22 cellular contexts compared by ENCODE assay signal in genomic region chr5:1961304-1961946, GRCh38.
"Had no signal": no experiment of that assay in that cellular context is flagged by ENCODE, and none has a peak within 500 bp of the region (broad histone marks: within the 10 kb centered on the region; RNA-seq: fewer than 3 reads in every experiment).

No MANE protein-coding gene starts in this region.

- H3K27me3 ChIP-seq: neural progenitor cell, ovary, upper lobe of right lung had no signal

- H3K27ac Mint-ChIP-seq: activated CD8-positive, alpha-beta T cell treated with anti-CD3 and anti-CD28 coated beads, Interleukin-2, amount 10 ng/mL, durations not matched to agents 7 days and 5 days; activated naive CD4-positive, alpha-beta T cell treated with anti-CD3 and anti-CD28 coated beads, Interleukin-2, amount 50 U/mL, for 24 hours; activated T-helper 1 cell treated with anti-CD3 and anti-CD28 coated beads, Interleukin-12 subunit alpha, Interleukin-12 subunit beta, Interleukin-2, Interleukin-4 antibody, amounts not matched to agents 30 ng/mL and 10 ng/mL and 1 ng/mL, durations not matched to agents 14 hours and 24 hours and 36 hours; mesothelial cell of epicardium; naive thymus-derived CD8-positive, alpha-beta T cell; neural progenitor cell; T-cell; T-helper 2 cell treated with Interferon-gamma antibody and Interleukin-4, amounts not matched to agents 5 μg/mL and 100 μg/mL, for 36 hours had no signal

- H3K9me3 ChIP-seq: ovary, prostate gland, upper lobe of right lung had no signal

- H3K4me3 Mint-ChIP-seq: activated CD8-positive, alpha-beta T cell treated with anti-CD3 and anti-CD28 coated beads, Interleukin-2, amount 10 ng/mL, durations not matched to agents 7 days and 5 days; activated naive CD4-positive, alpha-beta T cell treated with anti-CD3 and anti-CD28 coated beads, Interleukin-2, amount 50 U/mL, for 24 hours; activated T-helper 1 cell treated with anti-CD3 and anti-CD28 coated beads, Interleukin-12 subunit alpha, Interleukin-12 subunit beta, Interleukin-2, Interleukin-4 antibody, amounts not matched to agents 30 ng/mL and 10 ng/mL and 1 ng/mL, durations not matched to agents 14 hours and 24 hours and 36 hours; brain; mesothelial cell of epicardium; naive thymus-derived CD8-positive, alpha-beta T cell; neural progenitor cell; T-cell; T-helper 2 cell treated with Interferon-gamma antibody and Interleukin-4, amounts not matched to agents 5 μg/mL and 100 μg/mL, for 36 hours had no signal

- DNase-seq: activated CD4-positive, alpha-beta T cell treated with anti-CD3 and anti-CD28 coated beads, Interleukin-2, amount 50 U/mL, for 1 hour; activated CD4-positive, CD25-positive, alpha-beta regulatory T cell treated with anti-CD3 and anti-CD28 coated beads, Interleukin-2, amount 50 U/mL, for 72 hours; activated CD8-positive, alpha-beta T cell treated with anti-CD3 and anti-CD28 coated beads, Interleukin-2, amount 10 ng/mL, durations not matched to agents 7 days and 5 days; activated gamma-delta T cell treated with Interleukin-2 at 50 U/mL for 16 hours; central memory CD4-positive, alpha-beta T cell; kidney; naive thymus-derived CD8-positive, alpha-beta T cell; ovary; stimulated activated CD4-positive, alpha-beta T cell treated with anti-CD3 and anti-CD28 coated beads, Interleukin-4, amount 100 ng/mL, for 24 hours; stimulated activated naive CD8-positive, alpha-beta T cell treated with anti-CD3 and anti-CD28 coated beads, Interleukin-15, Interleukin-2, amounts not matched to agents 100 U/mL and 50 U/mL, for 24 hours; T-cell; upper lobe of right lung; WERI-Rb-1 had no signal

- H3K9me3 Mint-ChIP-seq: activated naive CD4-positive, alpha-beta T cell treated with anti-CD3 and anti-CD28 coated beads, Interleukin-2, amount 50 U/mL, for 24 hours; activated T-helper 1 cell treated with anti-CD3 and anti-CD28 coated beads, Interleukin-12 subunit alpha, Interleukin-12 subunit beta, Interleukin-2, Interleukin-4 antibody, amounts not matched to agents 30 ng/mL and 10 ng/mL and 1 ng/mL, durations not matched to agents 14 hours and 24 hours and 36 hours; mesothelial cell of epicardium; naive thymus-derived CD8-positive, alpha-beta T cell; neural progenitor cell; T-cell; T-helper 2 cell treated with Interferon-gamma antibody and Interleukin-4, amounts not matched to agents 5 μg/mL and 100 μg/mL, for 36 hours had no signal

- H3K4me1 ChIP-seq: prostate gland, upper lobe of right lung had no signal

- H3K36me3 Mint-ChIP-seq: activated naive CD4-positive, alpha-beta T cell treated with anti-CD3 and anti-CD28 coated beads, Interleukin-2, amount 50 U/mL, for 24 hours; brain; mesothelial cell of epicardium; naive thymus-derived CD8-positive, alpha-beta T cell; neural progenitor cell; T-cell had no signal

- ATAC-seq: activated CD8-positive, alpha-beta T cell treated with anti-CD3 and anti-CD28 coated beads, Interleukin-2, amount 10 ng/mL, durations not matched to agents 7 days and 5 days; naive thymus-derived CD8-positive, alpha-beta T cell; stimulated activated naive CD8-positive, alpha-beta T cell treated with anti-CD3 and anti-CD28 coated beads, Interleukin-15, Interleukin-2, amounts not matched to agents 100 U/mL and 50 U/mL, for 24 hours; T-cell; upper lobe of right lung had no signal

- H3K4me3 ChIP-seq: lung, neural progenitor cell, ovary, prostate gland, upper lobe of right lung had no signal

- FAIRE-seq: colon, kidney had no signal

- H3K4me1 Mint-ChIP-seq: activated naive CD4-positive, alpha-beta T cell treated with anti-CD3 and anti-CD28 coated beads, Interleukin-2, amount 50 U/mL, for 24 hours; mesothelial cell of epicardium; naive thymus-derived CD8-positive, alpha-beta T cell; T-cell had no signal

- H3K27ac ChIP-seq: neural progenitor cell, ovary, prostate gland, upper lobe of right lung, WERI-Rb-1 had no signal

- H3K36me3 ChIP-seq: neural progenitor cell, ovary, prostate gland, upper lobe of right lung, WERI-Rb-1 had no signal
